Comparison of ENCODE assay signal across 8 cellular contexts in the genomic region with DNA sequence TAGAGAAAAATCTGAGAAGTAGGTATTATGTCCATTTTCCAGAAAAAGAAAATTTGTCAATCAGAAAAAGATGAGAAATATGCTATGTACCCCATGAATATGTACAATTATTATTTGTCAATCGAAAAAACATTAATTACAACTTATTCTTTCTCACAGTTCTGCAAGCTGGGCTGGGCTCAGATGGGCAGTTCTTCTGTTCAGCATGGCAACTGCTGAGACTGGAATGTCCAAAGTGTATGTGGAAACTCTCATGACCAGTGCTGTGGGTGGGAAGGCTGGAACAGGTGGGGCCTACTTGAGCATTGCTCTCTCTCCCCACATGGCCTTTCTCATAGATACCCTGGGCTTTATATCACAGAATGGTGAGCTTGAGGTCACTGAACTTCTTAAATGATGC.
"Had no signal": no experiment of that assay in that cellular context is flagged by ENCODE, and none has a peak within 500 bp of the region (broad histone marks: within the 10 kb centered on the region; RNA-seq: fewer than 3 reads in every experiment).

No MANE protein-coding gene starts in this region.

- FAIRE-seq: G401.6, GM12878, GM12891, GM12892, GM18507, GM19239 had no signal

- ATAC-seq: GM12878 had no signal

- H3K4me3 ChIP-seq: GM12878 had no signal

- DNase-seq: GDM1, GF-D8 had no signal
